Comparison of ENCODE assay signal across 27 cellular contexts in the genomic region with DNA sequence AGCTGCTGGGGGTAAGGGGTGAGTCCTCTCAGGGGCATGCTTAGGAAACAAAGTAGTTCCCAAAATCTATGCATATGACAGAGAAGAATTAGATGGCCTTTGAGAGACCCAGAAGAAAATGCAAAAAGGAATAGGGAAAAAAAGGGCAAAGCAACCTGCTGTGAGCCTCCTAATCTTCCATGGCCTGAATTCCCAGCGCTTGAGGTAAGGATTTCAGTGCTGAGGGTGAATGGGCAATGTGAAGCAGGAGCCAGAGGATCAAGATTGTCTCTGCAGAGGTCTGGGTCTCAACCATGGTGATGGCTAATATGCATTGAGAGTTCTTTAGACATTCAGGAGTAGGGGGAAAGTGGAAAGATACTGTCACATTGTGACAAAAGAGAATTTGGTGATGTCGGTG. TPM values are rescaled to one million over a fixed set of nuclear protein-coding genes. Genes with fewer than 3 reads are reported as not detected.
"Had no signal": no experiment of that assay in that cellular context is flagged by ENCODE, and none has a peak within 500 bp of the region (broad histone marks: within the 10 kb centered on the region; RNA-seq: fewer than 3 reads in every experiment).

No MANE protein-coding gene starts in this region.

- H3K36me3 Mint-ChIP-seq: stimulated activated memory B cell treated with anti-CD40 and anti-IgM and Interleukin-4, amounts not matched to agents 10 μg/mL and 1 μg/mL and 100 μg/mL, for 72 hours had no signal

- H3K4me3 ChIP-seq: left lung, lower lobe of right lung, ovary, right atrium auricular region, right lobe of liver, smooth muscle cell, stomach, testis, thyroid gland, upper lobe of right lung had no signal

- H3K27ac ChIP-seq: left lung, lower lobe of right lung, neutrophil, ovary, right atrium auricular region, right lobe of liver, stomach, testis, thyroid gland, upper lobe of right lung had no signal

- H3K9me3 Mint-ChIP-seq: immature natural killer cell; nephron; stimulated activated memory B cell treated with anti-CD40 and anti-IgM and Interleukin-4, amounts not matched to agents 10 μg/mL and 1 μg/mL and 100 μg/mL, for 72 hours had no signal

- H3K27me3 ChIP-seq: left lung, neutrophil, ovary, right atrium auricular region, right lobe of liver, stomach, testis, thyroid gland, upper lobe of right lung had no signal

- H3K9me3 ChIP-seq: left lung, lower lobe of right lung, neutrophil, ovary, right atrium auricular region, right lobe of liver, stomach, testis, thyroid gland, upper lobe of right lung had no signal

- H3K27me3 Mint-ChIP-seq: naive thymus-derived CD8-positive, alpha-beta T cell; stimulated activated memory B cell treated with anti-CD40 and anti-IgM and Interleukin-4, amounts not matched to agents 10 μg/mL and 1 μg/mL and 100 μg/mL, for 72 hours had no signal

- ATAC-seq: left colon; left lung; lower lobe of right lung; naive thymus-derived CD8-positive, alpha-beta T cell; right lobe of liver; stimulated activated memory B cell treated with anti-CD40 and anti-IgM and Interleukin-4, amounts not matched to agents 10 μg/mL and 1 μg/mL and 100 μg/mL, for 72 hours; upper lobe of right lung had no signal

- H3K4me1 Mint-ChIP-seq: nephron; stimulated activated memory B cell treated with anti-CD40 and anti-IgM and Interleukin-4, amounts not matched to agents 10 μg/mL and 1 μg/mL and 100 μg/mL, for 72 hours had no signal

- H3K4me3 Mint-ChIP-seq: immature natural killer cell; naive thymus-derived CD8-positive, alpha-beta T cell; nephron; neural crest cell; stimulated activated memory B cell treated with anti-CD40 and anti-IgM and Interleukin-4, amounts not matched to agents 10 μg/mL and 1 μg/mL and 100 μg/mL, for 72 hours had no signal

- DNase-seq: hippocampal formation; immature natural killer cell; kidney; left colon; left lung; lower lobe of right lung; naive thymus-derived CD8-positive, alpha-beta T cell; ovary; right lobe of liver; stimulated activated CD4-positive, alpha-beta T cell treated with anti-CD3 and anti-CD28 coated beads, Interleukin-1b, Interleukin-23, amount 100 ng/mL, for 48 hours; stimulated activated CD4-positive, alpha-beta T cell treated with anti-CD3 and anti-CD28 coated beads, Interleukin-2, amount 100 ng/mL, for 48 hours; stimulated activated CD4-positive, alpha-beta T cell treated with anti-CD3 and anti-CD28 coated beads, Interleukin-4, amount 100 ng/mL, for 4 hours; stimulated activated CD8-positive, alpha-beta memory T cell treated with anti-CD3 and anti-CD28 coated beads, Interleukin-4, amount 100 ng/mL, for 48 hours; stimulated activated naive CD4-positive, alpha-beta T cell treated with Interleukin-2 at 50 U/mL for 16 hours; stomach; testis; thyroid gland; trophoblast cell; upper lobe of right lung had no signal

- H3K4me1 ChIP-seq: lower lobe of right lung, right atrium auricular region, stomach, testis, thyroid gland, upper lobe of right lung had no signal

- H3K36me3 ChIP-seq: left lung, lower lobe of right lung, neutrophil, ovary, right atrium auricular region, stomach, thyroid gland, upper lobe of right lung had no signal

- H3K4me2 ChIP-seq: smooth muscle cell had no signal

- H3K27ac Mint-ChIP-seq: immature natural killer cell; nephron; progenitor cell of endocrine pancreas; stimulated activated memory B cell treated with anti-CD40 and anti-IgM and Interleukin-4, amounts not matched to agents 10 μg/mL and 1 μg/mL and 100 μg/mL, for 72 hours had no signal

RNA-seq across cellular contexts. Expression of gene GPR65, which starts 31.5 kb away (rescaled TPM):
- total RNA-seq: neural crest cell, progenitor cell of endocrine pancreas, renal cortical epithelial cell, smooth muscle cell had no signal
